In the genomic region with DNA sequence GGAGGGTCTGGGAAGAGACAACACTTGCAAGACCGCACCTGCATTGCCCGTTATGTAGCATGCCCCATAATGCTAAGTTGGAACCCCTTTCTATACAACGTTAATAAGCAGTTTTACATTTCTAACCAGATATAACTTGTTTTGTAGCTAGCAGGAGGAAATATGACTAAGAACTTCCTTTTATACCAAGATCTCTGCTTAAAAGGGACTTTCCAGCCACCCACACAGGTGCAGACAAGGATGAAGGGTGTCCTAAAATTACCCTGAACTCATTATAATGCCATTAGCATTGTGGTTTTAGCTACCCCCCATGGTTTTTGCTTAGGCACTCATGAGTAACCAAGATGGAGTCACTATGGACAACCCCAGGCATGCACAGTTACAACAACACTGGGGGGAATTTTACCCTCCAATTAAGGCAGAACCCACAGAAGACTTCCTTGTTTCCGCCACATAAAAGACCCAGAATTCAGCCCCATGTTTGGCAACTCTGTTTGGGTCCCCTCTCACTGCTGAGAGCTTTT, we compare ENCODE assay signal across 9 cellular contexts.
DNase-seq lines count a peak whose midpoint lies in the region; ATAC-seq, FAIRE-seq and TF ChIP-seq lines count a peak whose summit lies in the region.
"Had no signal": no experiment of that assay in that cellular context is flagged by ENCODE, and none has a peak within 500 bp of the region (broad histone marks: within the 10 kb centered on the region; RNA-seq: fewer than 3 reads in every experiment).

No MANE protein-coding gene starts in this region.

- H3K27ac Mint-ChIP-seq in T-helper 1 cell treated with Interleukin-12 subunit alpha and Interleukin-12 subunit beta and Interleukin-4 antibody, amounts not matched to agents 30 μg/mL and 1 μg/mL, for 36 hours: peak overlapping the region; percentile 7

- no peak for TF ChIP-seq CTCF in GM13977 (IDR thresholded peaks at IDR 0.05; ENCODE audit: extremely low read depth, insufficient read depth, missing control alignments)

- peak; percentile 73 for ATAC-seq in GM19395 (IDR thresholded peaks at IDR 0.05; ENCODE audit: unreplicated experiment)
- ATAC-seq in HG02938 (IDR thresholded peaks at IDR 0.05; ENCODE audit: unreplicated experiment): peak; percentile 93
- no peak for ATAC-seq in SK-N-SH treated with all-trans-retinoic acid at 6 μM for 48 hours

- no peaks in the 10 kb centered on the region for H3K27me3 Mint-ChIP-seq in T-helper 1 cell treated with Interleukin-12 subunit alpha and Interleukin-12 subunit beta and Interleukin-4 antibody, amounts not matched to agents 30 μg/mL and 1 μg/mL, for 36 hours (ENCODE audit: low read depth)

- FAIRE-seq in frontal cortex (lab: Jason Lieb, UNC): no peak

- no peaks in the 10 kb centered on the region for H3K36me3 Mint-ChIP-seq in T-helper 1 cell treated with Interleukin-12 subunit alpha and Interleukin-12 subunit beta and Interleukin-4 antibody, amounts not matched to agents 30 μg/mL and 1 μg/mL, for 36 hours (ENCODE audit: low read depth)

- in situ Hi-C loops in GM13977 (cut with MboI; ENCODE audit: low pct_unique_long_range_greater_than_20kb, low sequenced_read_pairs, unreplicated experiment): no loop called here

- H3K9me3 Mint-ChIP-seq in T-helper 1 cell treated with Interleukin-12 subunit alpha and Interleukin-12 subunit beta and Interleukin-4 antibody, amounts not matched to agents 30 μg/mL and 1 μg/mL, for 36 hours: peaks cover 18% of the 10 kb centered on the region

- no peak overlapping the region for H3K4me3 Mint-ChIP-seq in T-helper 1 cell treated with Interleukin-12 subunit alpha and Interleukin-12 subunit beta and Interleukin-4 antibody, amounts not matched to agents 30 μg/mL and 1 μg/mL, for 36 hours

- peak; percentile 21 for DNase-seq in GM13977 (ENCODE audit: low spot score)
- DNase-seq in DMS153 (lab: John Stamatoyannopoulos, UW): no peak
- no peak for DNase-seq in NCI-H128 (lab: John Stamatoyannopoulos, UW; ENCODE audit: unreplicated experiment)
- DNase-seq in frontal cortex (ENCODE audit: low spot score in 2 of 2): no peak
- DNase-seq: NCI-H510A had no signal

- H3K4me1 Mint-ChIP-seq in T-helper 1 cell treated with Interleukin-12 subunit alpha and Interleukin-12 subunit beta and Interleukin-4 antibody, amounts not matched to agents 30 μg/mL and 1 μg/mL, for 36 hours (ENCODE audit: low read depth): peaks cover 2% of the 10 kb centered on the region

TF ChIP-seq in SK-N-SH treated with all-trans-retinoic acid at 6 μM for 48 hours, 23 proteins besides CTCF, POLR2A, EP300 and RAD21:
- no peak for TF ChIP-seq POU6F1 (CRISPR knock-in tag; IDR thresholded peaks at IDR 0.05; ENCODE audit: borderline replicate concordance, low read depth)
- TF ChIP-seq, protein P1, sequence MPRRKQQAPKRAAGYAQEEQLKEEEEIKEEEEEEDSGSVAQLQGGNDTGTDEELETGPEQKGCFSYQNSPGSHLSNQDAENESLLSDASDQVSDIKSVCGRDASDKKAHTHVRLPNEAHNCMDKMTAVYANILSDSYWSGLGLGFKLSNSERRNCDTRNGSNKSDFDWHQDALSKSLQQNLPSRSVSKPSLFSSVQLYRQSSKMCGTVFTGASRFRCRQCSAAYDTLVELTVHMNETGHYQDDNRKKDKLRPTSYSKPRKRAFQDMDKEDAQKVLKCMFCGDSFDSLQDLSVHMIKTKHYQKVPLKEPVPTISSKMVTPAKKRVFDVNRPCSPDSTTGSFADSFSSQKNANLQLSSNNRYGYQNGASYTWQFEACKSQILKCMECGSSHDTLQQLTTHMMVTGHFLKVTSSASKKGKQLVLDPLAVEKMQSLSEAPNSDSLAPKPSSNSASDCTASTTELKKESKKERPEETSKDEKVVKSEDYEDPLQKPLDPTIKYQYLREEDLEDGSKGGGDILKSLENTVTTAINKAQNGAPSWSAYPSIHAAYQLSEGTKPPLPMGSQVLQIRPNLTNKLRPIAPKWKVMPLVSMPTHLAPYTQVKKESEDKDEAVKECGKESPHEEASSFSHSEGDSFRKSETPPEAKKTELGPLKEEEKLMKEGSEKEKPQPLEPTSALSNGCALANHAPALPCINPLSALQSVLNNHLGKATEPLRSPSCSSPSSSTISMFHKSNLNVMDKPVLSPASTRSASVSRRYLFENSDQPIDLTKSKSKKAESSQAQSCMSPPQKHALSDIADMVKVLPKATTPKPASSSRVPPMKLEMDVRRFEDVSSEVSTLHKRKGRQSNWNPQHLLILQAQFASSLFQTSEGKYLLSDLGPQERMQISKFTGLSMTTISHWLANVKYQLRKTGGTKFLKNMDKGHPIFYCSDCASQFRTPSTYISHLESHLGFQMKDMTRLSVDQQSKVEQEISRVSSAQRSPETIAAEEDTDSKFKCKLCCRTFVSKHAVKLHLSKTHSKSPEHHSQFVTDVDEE (CRISPR knock-in tag; IDR thresholded peaks at IDR 0.05): no peak
- TF ChIP-seq, protein P2, sequence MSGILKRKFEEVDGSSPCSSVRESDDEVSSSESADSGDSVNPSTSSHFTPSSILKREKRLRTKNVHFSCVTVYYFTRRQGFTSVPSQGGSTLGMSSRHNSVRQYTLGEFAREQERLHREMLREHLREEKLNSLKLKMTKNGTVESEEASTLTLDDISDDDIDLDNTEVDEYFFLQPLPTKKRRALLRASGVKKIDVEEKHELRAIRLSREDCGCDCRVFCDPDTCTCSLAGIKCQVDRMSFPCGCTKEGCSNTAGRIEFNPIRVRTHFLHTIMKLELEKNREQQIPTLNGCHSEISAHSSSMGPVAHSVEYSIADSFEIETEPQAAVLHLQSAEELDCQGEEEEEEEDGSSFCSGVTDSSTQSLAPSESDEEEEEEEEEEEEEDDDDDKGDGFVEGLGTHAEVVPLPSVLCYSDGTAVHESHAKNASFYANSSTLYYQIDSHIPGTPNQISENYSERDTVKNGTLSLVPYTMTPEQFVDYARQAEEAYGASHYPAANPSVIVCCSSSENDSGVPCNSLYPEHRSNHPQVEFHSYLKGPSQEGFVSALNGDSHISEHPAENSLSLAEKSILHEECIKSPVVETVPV (CRISPR knock-in tag; IDR thresholded peaks at IDR 0.05): no peak
- no peak for TF ChIP-seq ZNF565 (CRISPR knock-in tag; conservative IDR thresholded peaks at IDR 0.05; ENCODE audit: low read depth)
- no peak for TF ChIP-seq CREB5 (CRISPR knock-in tag; IDR thresholded peaks at IDR 0.05; ENCODE audit: low read depth)
- no peak for TF ChIP-seq BACH2 (CRISPR knock-in tag; IDR thresholded peaks at IDR 0.05; ENCODE audit: borderline replicate concordance)
- no peak for TF ChIP-seq TCF4 (CRISPR knock-in tag; IDR thresholded peaks at IDR 0.05; ENCODE audit: borderline replicate concordance)
- no peak for TF ChIP-seq RARB (CRISPR knock-in tag; IDR thresholded peaks at IDR 0.05)
- TF ChIP-seq ZC3H10 (CRISPR knock-in tag; IDR thresholded peaks at IDR 0.05): no peak
